ENCODE assay signal across 8 cellular contexts in the genomic region with DNA sequence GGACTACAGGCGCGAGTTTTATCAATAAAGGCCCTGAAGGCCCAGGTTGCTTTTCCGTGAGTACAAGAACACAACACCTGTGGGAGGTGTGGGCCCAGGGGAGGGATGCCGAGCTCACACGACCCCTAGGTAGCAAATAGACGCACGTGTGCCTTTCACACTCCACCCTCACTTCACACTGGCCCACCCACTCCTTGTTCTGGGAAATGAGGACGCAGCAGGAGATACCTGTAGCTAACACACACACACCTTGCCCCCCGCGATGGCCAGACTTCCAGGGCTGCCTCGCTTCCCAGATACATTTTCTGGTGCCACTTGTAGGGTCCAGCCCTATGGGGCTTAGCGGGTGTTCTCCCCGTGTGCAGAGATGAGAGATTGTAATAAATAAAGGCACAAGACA. TPM values are rescaled to one million over a fixed set of nuclear protein-coding genes. Genes with fewer than 3 reads are reported as not detected.
DNase-seq lines count a peak whose midpoint lies in the region; ATAC-seq and TF ChIP-seq lines count a peak whose summit lies in the region.
"Had no signal": no experiment of that assay in that cellular context is flagged by ENCODE, and none has a peak within 500 bp of the region (broad histone marks: within the 10 kb centered on the region; RNA-seq: fewer than 3 reads in every experiment).

No MANE protein-coding gene starts in this region.

- H3K9me3 ChIP-seq in SK-N-MC (ENCODE audit: low read depth, low read length), result no peaks in the 10 kb centered on the region
- H3K9me3 ChIP-seq in sigmoid colon, result no peaks in the 10 kb centered on the region
- H3K9me3 ChIP-seq: transverse colon had no signal

- peak overlapping the region; percentile 68 for H3K4me3 ChIP-seq in GM06990 (replicated peaks; ENCODE audit: low read depth, low read length)
- H3K4me3 ChIP-seq in SK-N-MC, result peak overlapping the region; percentile 83; the same call in 1 of the 2 replicates
- peak overlapping the region; percentile 53 for H3K4me3 ChIP-seq in epithelial cell of esophagus (ENCODE audit: low read length)
- peak overlapping the region in 3 of 4 donors; percentile 57 to 91 (median 81) for H3K4me3 ChIP-seq in sigmoid colon

- DNase-seq in GM06990 (ENCODE audit: extremely low read depth, insufficient read length), result no peak
- DNase-seq in SK-N-MC (ENCODE audit: low read depth, low spot score), result no peak
- DNase-seq in epithelial cell of esophagus (ENCODE audit: low read depth), result no peak
- no peak for DNase-seq in sigmoid colon
- DNase-seq in NCI-H2107 (lab: John Stamatoyannopoulos, UW), result no peak

- H3K4me1 ChIP-seq in sigmoid colon, result peaks cover 0 to 34% (median 24%) of the 10 kb centered on the region in 4 donors

- TF ChIP-seq EP300 in sigmoid colon (IDR thresholded peaks at IDR 0.05), result no peak

- no peak overlapping the region for H3K9ac ChIP-seq in SK-N-MC (ENCODE audit: insufficient read length)

- no peak for ATAC-seq in HG03025 (IDR thresholded peaks at IDR 0.05; ENCODE audit: low FRiP score, unreplicated experiment)
- no peak for ATAC-seq in GM18907 (IDR thresholded peaks at IDR 0.05; ENCODE audit: unreplicated experiment)

- H3K36me3 ChIP-seq in GM06990 (ENCODE audit: control insufficient read depth, insufficient read depth, low read length) (no peaks in the 10 kb centered on the region; the same call in none of the 2 replicates), SK-N-MC (ENCODE audit: insufficient read depth, low read length) (no peaks in the 10 kb centered on the region), sigmoid colon (peaks cover 0 to 14% (median under 1%) of the 10 kb centered on the region in 4 donors)
- H3K36me3 ChIP-seq: transverse colon had no signal

- WGBS in sigmoid colon, 2 donors, result 64 to 84% methylated on average over 13 of the region's 13 CpGs

- no peak overlapping the region for H3K27ac ChIP-seq in SK-N-MC
- peak overlapping the region; percentile 74 to 87 (median 79) for H3K27ac ChIP-seq in sigmoid colon

- no peak for TF ChIP-seq CTCF in GM06990 (IDR thresholded peaks at IDR 0.05; ENCODE audit: insufficient read depth, low read length, poor library complexity, severe bottlenecking)
- no peak for TF ChIP-seq CTCF in epithelial cell of esophagus (IDR thresholded peaks at IDR 0.05; ENCODE audit: insufficient read depth, low read depth, low read length, missing control alignments)
- no peak for TF ChIP-seq CTCF in sigmoid colon (IDR thresholded peaks at IDR 0.05)

- no peaks in the 10 kb centered on the region; the same call in 1 of the 2 replicates for H3K27me3 ChIP-seq in GM06990 (replicated peaks; ENCODE audit: control insufficient read depth, insufficient read depth, low read length)
- peaks cover 0 to 8% (median 0%) of the 10 kb centered on the region in 3 donors for H3K27me3 ChIP-seq in sigmoid colon

- intact Hi-C loops in sigmoid colon (cut with DNase I), result loop anchor here (2.0 to 5.0 kb wide), 3 partner anchors 25 to 154 kb away; a partner anchor contains a TSS

- no peak for TF ChIP-seq POLR2A in sigmoid colon (IDR thresholded peaks at IDR 0.05)

RNA-seq across cellular contexts. Expression of a gene that starts 4.3 kb away (rescaled TPM):
- total RNA-seq in sigmoid colon, result not detected
- not detected for polyA plus RNA-seq in sigmoid colon
- total RNA-seq: transverse colon had no signal

RNA-seq across cellular contexts. Expression of a gene that starts 24.6 kb away (rescaled TPM):
- 1 to 10 TPM in 3 of 4 donors, not detected in 1; 6.1 to 8.6 (median 7.5) TPM for total RNA-seq in sigmoid colon
- 10 to 100 TPM in 1 of 3 donors, 1 to 10 TPM in 2; 2.7 to 10.8 (median 3.7) TPM for polyA plus RNA-seq in sigmoid colon
- total RNA-seq: transverse colon had no signal

RNA-seq across cellular contexts. Expression of a gene that starts 48.4 kb away (rescaled TPM):
- 10 to 100 TPM; 26.7 to 36.4 (median 31.2) TPM for total RNA-seq in sigmoid colon
- polyA plus RNA-seq in sigmoid colon, result 10 to 100 TPM; 11.4 to 25.9 (median 13.2) TPM
